Comparison of ENCODE assay signal across 24 cellular contexts in genomic region chr6:39558079-39558478, GRCh38.
A peak's percentile ranks its signal among the peaks of the same experiment; 100 is the strongest.
DNase-seq lines count a peak whose midpoint lies in the region; TF ChIP-seq lines count a peak whose summit lies in the region.
"Had no signal": no experiment of that assay in that cellular context is flagged by ENCODE, and none has a peak within 500 bp of the region (broad histone marks: within the 10 kb centered on the region; RNA-seq: fewer than 3 reads in every experiment).

No MANE protein-coding gene starts in this region.

- H2AFZ ChIP-seq in SK-N-SH (ENCODE audit: low read depth): no peak overlapping the region
- H2AFZ ChIP-seq: GM23338, PC-9 had no signal

- no peaks in the 10 kb centered on the region for H3K9me3 ChIP-seq in HEK293 (ENCODE audit: control insufficient read depth, insufficient read depth, low read depth, low read length)
- no peaks in the 10 kb centered on the region for H3K9me3 ChIP-seq in SK-N-SH
- H3K9me3 ChIP-seq: BE2C, SJCRH30 had no signal

- no peak overlapping the region for H3K4me2 ChIP-seq in SK-N-SH
- H3K4me2 ChIP-seq: GM23338, PC-9 had no signal

- TF ChIP-seq EP300 in SK-N-SH (IDR thresholded peaks at IDR 0.05; ENCODE audit: borderline replicate concordance in 1 of 2, low read depth in 1 of 2, low read length in 1 of 2): peak in 1 of 2 experiments; percentile 79; a peak in 1 of 4 replicates

- H3K4me1 ChIP-seq in HEK293 (ENCODE audit: control insufficient read depth, insufficient read depth, low read length) (peaks cover 2% of the 10 kb centered on the region; the same call in 1 of the 2 replicates), SK-N-SH (ENCODE audit: control insufficient read depth in 1 of 2, insufficient read depth in 2 of 2, low read depth in 1 of 2, low read length in 1 of 2) (peaks cover 0 to 3% of the 10 kb centered on the region in 2 experiments; a peak in 2 of 4 replicates)
- H3K4me1 ChIP-seq: BE2C, SJCRH30 had no signal

- CTCF ChIA-PET in HEK293 (lab: Yijun Ruan, JAX) (no interaction called here), SK-N-SH (lab: Yijun Ruan, JAX) (interaction anchor here (1.2 to 1.4 kb wide), 2 partner anchors 10 to 180 kb away, joined by 6 read pairs; no protein-coding TSS in a partner anchor)

- H3K36me3 ChIP-seq in HEK293 (ENCODE audit: control insufficient read depth in 2 of 2, insufficient read depth in 1 of 2, low read length in 2 of 2) (no peaks in the 10 kb centered on the region), SK-N-SH (replicated peaks in 1 of 2; ENCODE audit: control insufficient read depth in 1 of 2, insufficient read depth in 2 of 2, low read length in 1 of 2) (no peaks in the 10 kb centered on the region)
- H3K36me3 ChIP-seq: BE2C, SJCRH30 had no signal

- no peaks in the 10 kb centered on the region for H3K9me2 ChIP-seq in SK-N-SH

- no peaks in the 10 kb centered on the region for H4K20me1 ChIP-seq in SK-N-SH (ENCODE audit: insufficient read depth)

- H3K27me3 ChIP-seq in SK-N-SH (ENCODE audit: insufficient read depth): no peaks in the 10 kb centered on the region
- H3K27me3 ChIP-seq: BE2C, SJCRH30 had no signal

- POLR2A ChIA-PET in HEK293 (lab: Yijun Ruan, JAX) (no interaction called here), SK-N-SH (lab: Yijun Ruan, JAX) (no interaction called here)

- DNase-seq in DMS153 (lab: John Stamatoyannopoulos, UW) (peak; percentile 47), DMS153 treated with DMSO at 0.1 percent for 48 hours (lab: John Stamatoyannopoulos, UW; ENCODE audit: unreplicated experiment) (no peak), NCI-H748 (lab: John Stamatoyannopoulos, UW; ENCODE audit: unreplicated experiment) (peak; percentile 65), SK-N-SH (peak; percentile 58), HPDE6-E6E7 (ENCODE audit: extremely low spot score) (no peak), NCI-H69 (lab: John Stamatoyannopoulos, UW) (no peak), nucleus accumbens (lab: John Stamatoyannopoulos, UW) (no peak)
- DNase-seq: ACHN; BE2C; CD8-positive, alpha-beta memory T cell; DMS53; HCEC 1CT; NCI-H1092; NCI-H146; NCI-H446; NCI-H526; NK-92 treated with Interleukin-12 subunit alpha and Interleukin-12 subunit beta, amount 100 ng/mL, for 24 hours; PC-9; SJCRH30; T-helper 1 cell had no signal

- no peak for TF ChIP-seq CTCF in HEK293 (tag by site-specific recombination; IDR thresholded peaks at IDR 0.05)
- no peak for TF ChIP-seq CTCF in SK-N-SH (IDR thresholded peaks at IDR 0.05)

- H3K79me2 ChIP-seq in SK-N-SH (ENCODE audit: insufficient read depth): no peaks in the 10 kb centered on the region

- 0% methylated on average over 1 of the region's 1 CpG for WGBS in SK-N-SH (ENCODE audit: low lambda C conversion rate)

- no peak overlapping the region for H3K27ac ChIP-seq in HEK293 (ENCODE audit: extremely low read depth, low read depth, low read length)
- peak overlapping the region in 1 of 2 experiments; percentile 75; a peak in 2 of 4 replicates for H3K27ac ChIP-seq in SK-N-SH (ENCODE audit: low read depth in 2 of 2, low read length in 1 of 2)
- H3K27ac ChIP-seq: 22Rv1, HL-60, PC-9, SJCRH30 had no signal

- H3K4me3 ChIP-seq in HEK293 (ENCODE audit: low read depth, low read length) (no peak overlapping the region), SK-N-SH (ENCODE audit: low read depth in 2 of 2, low read length in 1 of 2) (no peak overlapping the region)
- H3K4me3 ChIP-seq: GM23338, PC-9, SJCRH30 had no signal

- H3K9ac ChIP-seq in SK-N-SH: no peak overlapping the region

- H3F3A ChIP-seq in SK-N-SH (replicated peaks; ENCODE audit: insufficient read depth): no peaks in the 10 kb centered on the region

- TF ChIP-seq RAD21 in SK-N-SH (IDR thresholded peaks at IDR 0.05; ENCODE audit: low read length): peak; percentile 10; the same call in 1 of the 2 replicates

TF ChIP-seq in HEK293, 187 proteins besides CTCF, POLR2A, EP300 and RAD21:
- TF ChIP-seq PRDM6 (tag by site-specific recombination; IDR thresholded peaks at IDR 0.05) (peak; percentile 38), ZNF521 (tag by site-specific recombination; IDR thresholded peaks at IDR 0.05) (no peak), ZNF747 (tag by site-specific recombination; IDR thresholded peaks at IDR 0.05) (no peak)

TF ChIP-seq in SK-N-SH, 30 proteins besides CTCF, POLR2A, EP300 and RAD21:
- peak; percentile 48 for TF ChIP-seq CHD2 (IDR thresholded peaks at IDR 0.05; ENCODE audit: low read length, partially characterized antibody)
- TF ChIP-seq POLR2AphosphoS5 (IDR thresholded peaks at IDR 0.05; ENCODE audit: low read depth, low read length): no peak
- 0 out of 2 replicates have a peak, but pooled peaks have one; percentile 7 for TF ChIP-seq RCOR1 (IDR thresholded peaks at IDR 0.05; ENCODE audit: low read length)
- TF ChIP-seq GATA2 (CRISPR knock-in tag; IDR thresholded peaks at IDR 0.05): peak; percentile 55

Comparison
In these comparisons a context has a peak if more than half of its experiments do, and no peak if none do; other contexts are left out.
1. DNase-seq: peak in DMS153 (single experiment), NCI-H748 (single experiment) and SK-N-SH (single experiment); none in DMS153 treated with DMSO at 0.1 percent for 48 hours (single experiment), HPDE6-E6E7 (single experiment), NCI-H69 (single experiment) and nucleus accumbens (0 of 56).